ENCODE assay signal across 8 cellular contexts in genomic region chr11:44286268-44286880, GRCh38. TPM values are rescaled to one million over a fixed set of nuclear protein-coding genes. Genes with fewer than 3 reads are reported as not detected.
DNase-seq lines count a peak whose midpoint lies in the region; ATAC-seq and TF ChIP-seq lines count a peak whose summit lies in the region.

No MANE protein-coding gene starts in this region.

- H3K27me3 Mint-ChIP-seq in activated T-cell treated with anti-CD3 and anti-CD28 coated beads, Interleukin-2, amount 50 U/mL, for 24 hours: peaks cover 7% of the 10 kb centered on the region

- H3K36me3 ChIP-seq in OCI-LY3 (replicated peaks; ENCODE audit: low read depth, low read length): no peaks in the 10 kb centered on the region

- H3K9me3 ChIP-seq in OCI-LY3 (ENCODE audit: insufficient read depth, low read length): no peaks in the 10 kb centered on the region

- no peaks in the 10 kb centered on the region for H4K20me1 ChIP-seq in OCI-LY3 (ENCODE audit: insufficient read depth, low read length)

- no peaks in the 10 kb centered on the region for H3K9me3 Mint-ChIP-seq in activated T-cell treated with anti-CD3 and anti-CD28 coated beads, Interleukin-2, amount 50 U/mL, for 24 hours

- peak overlapping the region; percentile 84 for H2AFZ ChIP-seq in OCI-LY3 (ENCODE audit: low read depth, low read length)

- ATAC-seq in HG03469 (IDR thresholded peaks at IDR 0.05; ENCODE audit: unreplicated experiment) (no peak), GM18505 (IDR thresholded peaks at IDR 0.05; ENCODE audit: unreplicated experiment) (no peak)

- no peak overlapping the region for H3K4me3 Mint-ChIP-seq in activated T-cell treated with anti-CD3 and anti-CD28 coated beads, Interleukin-2, amount 50 U/mL, for 24 hours

- H3K4me2 ChIP-seq in OCI-LY3 (ENCODE audit: low read length): no peak overlapping the region

- DNase-seq in GDM1 (lab: John Stamatoyannopoulos, UW) (peak; percentile 4), HL-60 (ENCODE audit: low read depth in 1 of 2, low spot score in 1 of 2) (peak; percentile 21 to 69), fibroblast of villous mesenchyme (ENCODE audit: low read depth) (peak; percentile 45), pons (ENCODE audit: low spot score) (peak; percentile 30)
- peak; percentile 70 for DNase-seq in activated T-cell treated with anti-CD3 and anti-CD28 coated beads, Interleukin-2, amount 50 U/mL, for 24 hours

- no peak overlapping the region for H3K27ac Mint-ChIP-seq in activated T-cell treated with anti-CD3 and anti-CD28 coated beads, Interleukin-2, amount 50 U/mL, for 24 hours

- TF ChIP-seq POLR2A in GM18505 (IDR thresholded peaks at IDR 0.05; ENCODE audit: borderline replicate concordance, extremely low read depth, insufficient read depth, insufficient read length): no peak

- H3K79me2 ChIP-seq in OCI-LY3 (ENCODE audit: low read length): no peaks in the 10 kb centered on the region

- H3K4me3 ChIP-seq in HL-60 (replicated peaks; ENCODE audit: insufficient read depth, low read length) (no peak overlapping the region), OCI-LY3 (ENCODE audit: low read length) (no peak overlapping the region), fibroblast of villous mesenchyme (ENCODE audit: low read depth, low read length) (no peak overlapping the region)

- H3K4me1 Mint-ChIP-seq in activated T-cell treated with anti-CD3 and anti-CD28 coated beads, Interleukin-2, amount 50 U/mL, for 24 hours (ENCODE audit: low read depth): no peaks in the 10 kb centered on the region

- H3K4me1 ChIP-seq in OCI-LY3 (ENCODE audit: low read length): no peaks in the 10 kb centered on the region; the same call in 1 of the 2 replicates

- no peak overlapping the region for H3K9ac ChIP-seq in OCI-LY3 (ENCODE audit: low read length)

- H3K27me3 ChIP-seq in HL-60 (ENCODE audit: insufficient read depth, poor library complexity, severe bottlenecking) (no peaks in the 10 kb centered on the region), OCI-LY3 (ENCODE audit: low read depth, low read length) (peaks cover 5% of the 10 kb centered on the region; the same call in 1 of the 2 replicates)

- no peak overlapping the region for H3K27ac ChIP-seq in HL-60 (replicated peaks)
- no peak overlapping the region for H3K27ac ChIP-seq in OCI-LY3 (ENCODE audit: low read length)

- peak; percentile 88 for TF ChIP-seq CTCF in HL-60 (IDR thresholded peaks at IDR 0.05; ENCODE audit: insufficient read depth, low read length)
- peak; percentile 95 for TF ChIP-seq CTCF in OCI-LY3 (IDR thresholded peaks at IDR 0.05; ENCODE audit: low read depth, low read length)
- peak; percentile 96 for TF ChIP-seq CTCF in fibroblast of villous mesenchyme (IDR thresholded peaks at IDR 0.05; ENCODE audit: insufficient read depth, low read depth, low read length)

- no peaks in the 10 kb centered on the region for H3K36me3 Mint-ChIP-seq in activated T-cell treated with anti-CD3 and anti-CD28 coated beads, Interleukin-2, amount 50 U/mL, for 24 hours (ENCODE audit: low read depth)

RNA-seq across cellular contexts. Expression of gene ALX4, which starts 23.6 kb away (rescaled TPM):
- total RNA-seq in fibroblast of villous mesenchyme: not detected in 2 replicates

Comparison
In these comparisons a context has a peak if more than half of its experiments do, and no peak if none do; other contexts are left out.
1. DNase-seq: peak in every context shown above with its lines; median percentile 70 in activated T-cell treated with anti-CD3 and anti-CD28 coated beads, Interleukin-2, amount 50 U/mL, for 24 hours; 45 in HL-60; 45 in fibroblast of villous mesenchyme; 30 in pons; 4 in GDM1.